2 cellular contexts compared by ENCODE assay signal in the genomic region with DNA sequence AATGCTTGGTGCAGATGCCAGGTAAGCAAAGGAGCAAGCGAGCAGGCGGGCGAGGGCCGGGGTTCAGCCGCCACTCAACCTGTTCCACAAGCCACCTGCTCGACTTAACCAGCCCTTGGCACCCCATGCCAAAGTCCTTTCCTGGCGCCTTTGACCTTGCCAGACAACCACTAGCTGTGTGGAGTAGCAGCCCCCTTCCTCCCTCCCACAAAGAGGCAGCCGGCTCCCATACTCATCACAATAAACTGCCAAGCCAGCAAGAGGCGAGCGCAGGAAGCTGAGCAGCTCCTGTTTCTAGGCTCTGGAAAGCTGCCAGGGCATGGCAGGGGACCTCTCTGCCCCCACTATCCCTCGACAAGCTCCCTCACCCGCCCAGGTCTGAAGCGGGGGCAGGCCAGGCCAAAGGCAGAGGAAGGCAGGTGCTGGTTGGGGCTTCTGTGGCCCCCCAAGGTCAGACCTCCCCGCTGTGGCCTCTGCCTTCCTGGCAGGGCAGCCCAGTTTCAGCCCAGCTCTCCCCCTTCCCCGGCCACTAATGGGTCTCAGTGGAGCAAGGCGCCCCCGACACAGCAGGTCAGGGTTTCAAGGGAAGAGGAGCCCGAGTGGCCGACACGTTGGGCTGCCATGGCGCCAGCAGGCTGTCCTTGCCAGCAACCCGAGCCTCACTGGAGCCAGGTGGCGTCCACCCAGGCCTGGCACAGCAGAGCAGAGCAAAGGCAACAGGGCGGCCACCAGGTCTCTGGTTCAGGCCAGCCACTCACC.
TF ChIP-seq lines count a peak whose summit lies in the region.

No MANE protein-coding gene starts in this region.

TF ChIP-seq in liver, 16 proteins besides CTCF, POLR2A, EP300 and RAD21:
- TF ChIP-seq NR2F2 (IDR thresholded peaks at IDR 0.05) (no peak), FOXA2 (IDR thresholded peaks at IDR 0.05) (no peak), TAF1 (conservative IDR thresholded peaks at IDR 0.05) (no peak), HNF4G (IDR thresholded peaks at IDR 0.05) (no peak), HNF4A (conservative IDR thresholded peaks at IDR 0.05) (peak; percentile 65 to 66), YY1 (IDR thresholded peaks at IDR 0.05) (peak; percentile 67)
- TF ChIP-seq, protein P1, sequence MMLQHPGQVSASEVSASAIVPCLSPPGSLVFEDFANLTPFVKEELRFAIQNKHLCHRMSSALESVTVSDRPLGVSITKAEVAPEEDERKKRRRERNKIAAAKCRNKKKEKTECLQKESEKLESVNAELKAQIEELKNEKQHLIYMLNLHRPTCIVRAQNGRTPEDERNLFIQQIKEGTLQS (IDR thresholded peaks at IDR 0.05) = no peak
- TF ChIP-seq, protein P2, sequence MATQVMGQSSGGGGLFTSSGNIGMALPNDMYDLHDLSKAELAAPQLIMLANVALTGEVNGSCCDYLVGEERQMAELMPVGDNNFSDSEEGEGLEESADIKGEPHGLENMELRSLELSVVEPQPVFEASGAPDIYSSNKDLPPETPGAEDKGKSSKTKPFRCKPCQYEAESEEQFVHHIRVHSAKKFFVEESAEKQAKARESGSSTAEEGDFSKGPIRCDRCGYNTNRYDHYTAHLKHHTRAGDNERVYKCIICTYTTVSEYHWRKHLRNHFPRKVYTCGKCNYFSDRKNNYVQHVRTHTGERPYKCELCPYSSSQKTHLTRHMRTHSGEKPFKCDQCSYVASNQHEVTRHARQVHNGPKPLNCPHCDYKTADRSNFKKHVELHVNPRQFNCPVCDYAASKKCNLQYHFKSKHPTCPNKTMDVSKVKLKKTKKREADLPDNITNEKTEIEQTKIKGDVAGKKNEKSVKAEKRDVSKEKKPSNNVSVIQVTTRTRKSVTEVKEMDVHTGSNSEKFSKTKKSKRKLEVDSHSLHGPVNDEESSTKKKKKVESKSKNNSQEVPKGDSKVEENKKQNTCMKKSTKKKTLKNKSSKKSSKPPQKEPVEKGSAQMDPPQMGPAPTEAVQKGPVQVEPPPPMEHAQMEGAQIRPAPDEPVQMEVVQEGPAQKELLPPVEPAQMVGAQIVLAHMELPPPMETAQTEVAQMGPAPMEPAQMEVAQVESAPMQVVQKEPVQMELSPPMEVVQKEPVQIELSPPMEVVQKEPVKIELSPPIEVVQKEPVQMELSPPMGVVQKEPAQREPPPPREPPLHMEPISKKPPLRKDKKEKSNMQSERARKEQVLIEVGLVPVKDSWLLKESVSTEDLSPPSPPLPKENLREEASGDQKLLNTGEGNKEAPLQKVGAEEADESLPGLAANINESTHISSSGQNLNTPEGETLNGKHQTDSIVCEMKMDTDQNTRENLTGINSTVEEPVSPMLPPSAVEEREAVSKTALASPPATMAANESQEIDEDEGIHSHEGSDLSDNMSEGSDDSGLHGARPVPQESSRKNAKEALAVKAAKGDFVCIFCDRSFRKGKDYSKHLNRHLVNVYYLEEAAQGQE (IDR thresholded peaks at IDR 0.05) = no peak

TF ChIP-seq in HepG2, 621 proteins besides CTCF, POLR2A, EP300 and RAD21:
- no peak for TF ChIP-seq ZBTB1 (CRISPR knock-in tag; IDR thresholded peaks at IDR 0.05; ENCODE audit: borderline replicate concordance)
- TF ChIP-seq ZBTB20 (CRISPR knock-in tag; IDR thresholded peaks at IDR 0.05; ENCODE audit: borderline replicate concordance, low read depth) = no peak
- no peak for TF ChIP-seq PRMT3 (CRISPR knock-in tag; IDR thresholded peaks at IDR 0.05; ENCODE audit: borderline replicate concordance, low read depth)
- TF ChIP-seq SIN3B (IDR thresholded peaks at IDR 0.05; ENCODE audit: low read length) = no peak
- TF ChIP-seq, protein P3, sequence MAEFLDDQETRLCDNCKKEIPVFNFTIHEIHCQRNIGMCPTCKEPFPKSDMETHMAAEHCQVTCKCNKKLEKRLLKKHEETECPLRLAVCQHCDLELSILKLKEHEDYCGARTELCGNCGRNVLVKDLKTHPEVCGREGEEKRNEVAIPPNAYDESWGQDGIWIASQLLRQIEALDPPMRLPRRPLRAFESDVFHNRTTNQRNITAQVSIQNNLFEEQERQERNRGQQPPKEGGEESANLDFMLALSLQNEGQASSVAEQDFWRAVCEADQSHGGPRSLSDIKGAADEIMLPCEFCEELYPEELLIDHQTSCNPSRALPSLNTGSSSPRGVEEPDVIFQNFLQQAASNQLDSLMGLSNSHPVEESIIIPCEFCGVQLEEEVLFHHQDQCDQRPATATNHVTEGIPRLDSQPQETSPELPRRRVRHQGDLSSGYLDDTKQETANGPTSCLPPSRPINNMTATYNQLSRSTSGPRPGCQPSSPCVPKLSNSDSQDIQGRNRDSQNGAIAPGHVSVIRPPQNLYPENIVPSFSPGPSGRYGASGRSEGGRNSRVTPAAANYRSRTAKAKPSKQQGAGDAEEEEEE (CRISPR knock-in tag; IDR thresholded peaks at IDR 0.05; ENCODE audit: borderline replicate concordance) = no peak
- no peak for TF ChIP-seq ZNF746 (CRISPR knock-in tag; IDR thresholded peaks at IDR 0.05)
- TF ChIP-seq ZFP41 (CRISPR knock-in tag; IDR thresholded peaks at IDR 0.05; ENCODE audit: borderline replicate concordance) = no peak
- no peak for TF ChIP-seq ZNF724P (CRISPR knock-in tag; IDR thresholded peaks at IDR 0.05; ENCODE audit: borderline replicate concordance)
- no peak for TF ChIP-seq NCOA1 (CRISPR knock-in tag; IDR thresholded peaks at IDR 0.05)
- TF ChIP-seq CBX1 (IDR thresholded peaks at IDR 0.05; ENCODE audit: low read depth) = no peak
- TF ChIP-seq AHR (CRISPR knock-in tag; IDR thresholded peaks at IDR 0.05) = no peak
- TF ChIP-seq, protein P4, sequence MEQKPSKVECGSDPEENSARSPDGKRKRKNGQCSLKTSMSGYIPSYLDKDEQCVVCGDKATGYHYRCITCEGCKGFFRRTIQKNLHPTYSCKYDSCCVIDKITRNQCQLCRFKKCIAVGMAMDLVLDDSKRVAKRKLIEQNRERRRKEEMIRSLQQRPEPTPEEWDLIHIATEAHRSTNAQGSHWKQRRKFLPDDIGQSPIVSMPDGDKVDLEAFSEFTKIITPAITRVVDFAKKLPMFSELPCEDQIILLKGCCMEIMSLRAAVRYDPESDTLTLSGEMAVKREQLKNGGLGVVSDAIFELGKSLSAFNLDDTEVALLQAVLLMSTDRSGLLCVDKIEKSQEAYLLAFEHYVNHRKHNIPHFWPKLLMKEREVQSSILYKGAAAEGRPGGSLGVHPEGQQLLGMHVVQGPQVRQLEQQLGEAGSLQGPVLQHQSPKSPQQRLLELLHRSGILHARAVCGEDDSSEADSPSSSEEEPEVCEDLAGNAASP (CRISPR knock-in tag; IDR thresholded peaks at IDR 0.05; ENCODE audit: borderline replicate concordance) = no peak
- no peak for TF ChIP-seq RXRB (CRISPR knock-in tag; IDR thresholded peaks at IDR 0.05; ENCODE audit: borderline replicate concordance)
- TF ChIP-seq KMT2A (CRISPR knock-in tag; IDR thresholded peaks at IDR 0.05) = no peak
- TF ChIP-seq MXD4 (CRISPR knock-in tag; IDR thresholded peaks at IDR 0.05) = no peak
- TF ChIP-seq ZFAT (CRISPR knock-in tag; conservative IDR thresholded peaks at IDR 0.05) = no peak
- TF ChIP-seq NCOA5 (CRISPR knock-in tag; IDR thresholded peaks at IDR 0.05) = no peak
- TF ChIP-seq ZNF83 (CRISPR knock-in tag; IDR thresholded peaks at IDR 0.05; ENCODE audit: borderline replicate concordance) = no peak
TF ChIP-seq in HepG2: peak in this region for 0.
